21 cellular contexts compared by ENCODE assay signal in genomic region chr12:22064968-22065367, GRCh38.
"Had no signal": no experiment of that assay in that cellular context is flagged by ENCODE, and none has a peak within 500 bp of the region (broad histone marks: within the 10 kb centered on the region; RNA-seq: fewer than 3 reads in every experiment).

No MANE protein-coding gene starts in this region.

- H3K36me3 ChIP-seq: breast epithelium had no signal

- H3K4me3 ChIP-seq: breast epithelium, lower lobe of right lung, suprapubic skin, tibial nerve had no signal

- H3K27me3 ChIP-seq: breast epithelium, suprapubic skin, tibial nerve had no signal

- DNase-seq: activated CD4-positive, alpha-beta memory T cell treated with anti-CD3 and anti-CD28 coated beads for 36 hours; activated CD4-positive, alpha-beta T cell treated with anti-CD3 and anti-CD28 coated beads for 48 hours; activated effector memory CD4-positive, alpha-beta T cell treated with Interleukin-2 at 50 U/mL for 16 hours; activated naive CD4-positive, alpha-beta T cell treated with anti-CD3 and anti-CD28 coated beads for 36 hours; activated naive CD8-positive, alpha-beta T cell treated with anti-CD3 and anti-CD28 coated beads, Interleukin-2, amount 10 ng/mL, durations not matched to agents 7 days and 5 days; activated T-cell treated with anti-CD3 and anti-CD28 coated beads, Interleukin-2, amount 50 U/mL, for 72 hours; amniotic stem cell; effector memory CD4-positive, alpha-beta T cell; foreskin melanocyte; kidney; lower lobe of right lung; mesendoderm; naive B cell; nucleus accumbens; posterior cingulate gyrus; small intestine; stimulated activated CD4-positive, alpha-beta T cell treated with anti-CD3 and anti-CD28 coated beads, Interleukin-2, amount 100 ng/mL, for 24 hours; stimulated activated naive CD8-positive, alpha-beta T cell treated with anti-CD3 and anti-CD28 coated beads, Interleukin-15, amount 100 ng/mL, for 72 hours had no signal

- H3K4me1 ChIP-seq: breast epithelium, lower lobe of right lung, suprapubic skin had no signal

- H3K27ac ChIP-seq: breast epithelium, lower lobe of right lung, suprapubic skin, tibial nerve had no signal

- H3K9me3 ChIP-seq: breast epithelium, lower lobe of right lung, suprapubic skin, tibial nerve had no signal
